Comparison of ENCODE assay signal across 8 cellular contexts in the genomic region with DNA sequence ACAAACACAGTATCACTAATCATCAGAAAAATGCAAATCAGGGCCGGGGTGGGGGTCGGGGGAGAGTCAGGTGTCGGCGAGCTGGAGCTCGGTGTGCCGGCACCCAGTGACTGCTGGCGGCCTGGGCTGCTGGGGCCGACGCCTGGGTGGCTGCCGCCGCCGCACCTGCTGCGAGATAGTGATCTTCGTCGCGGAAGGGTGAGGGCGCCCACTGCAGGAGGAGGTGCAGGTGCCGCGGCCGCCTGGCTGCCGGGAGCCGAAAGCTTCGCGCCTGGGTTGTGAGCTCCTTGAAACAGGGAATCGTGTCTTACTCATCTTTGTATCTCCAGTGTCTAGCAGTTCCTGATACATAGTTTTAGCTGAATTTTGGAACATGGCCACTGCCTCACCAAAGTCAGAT.
DNase-seq lines count a peak whose midpoint lies in the region; ATAC-seq, FAIRE-seq and TF ChIP-seq lines count a peak whose summit lies in the region.

No MANE protein-coding gene starts in this region.

- no peak overlapping the region for H2BK15ac ChIP-seq in mesenchymal stem cell (ENCODE audit: low read depth, poor library complexity, severe bottlenecking)

- DNase-seq in NT2/D1 (ENCODE audit: low read depth, low spot score) (peak; percentile 16), astrocyte (ENCODE audit: low read depth) (no peak), mesenchymal stem cell (no peak), urothelium cell line (ENCODE audit: low spot score) (peak; percentile 26), pons (ENCODE audit: low spot score) (no peak)

- H2BK120ac ChIP-seq in mesenchymal stem cell (ENCODE audit: low read depth, low read length) = no peak overlapping the region

- H3K4me3 Mint-ChIP-seq in astrocyte (ENCODE audit: unreplicated experiment) = no peak overlapping the region

- no peak for FAIRE-seq in astrocyte (lab: Jason Lieb, UNC)
- FAIRE-seq in urothelium cell line (lab: Jason Lieb, UNC) = no peak

- H2AFZ ChIP-seq in ACC112 (ENCODE audit: low read length, unreplicated experiment) = peak overlapping the region; percentile 44
- H2AFZ ChIP-seq in astrocyte (ENCODE audit: low read depth, low read length) = peak overlapping the region; percentile 29
- H2AFZ ChIP-seq in mesenchymal stem cell (ENCODE audit: low read depth, low read length) = peak overlapping the region; percentile 53

- TF ChIP-seq CTCF in astrocyte (IDR thresholded peaks at IDR 0.05; ENCODE audit: insufficient read depth, low read depth, low read length) = no peak

- no peaks in the 10 kb centered on the region for H3K79me1 ChIP-seq in mesenchymal stem cell (replicated peaks; ENCODE audit: low read length, poor library complexity, severe bottlenecking)

- no peaks in the 10 kb centered on the region for H3K4me1 Mint-ChIP-seq in astrocyte (ENCODE audit: low read depth, unreplicated experiment)

- H3K36me3 Mint-ChIP-seq in astrocyte (ENCODE audit: low read depth, unreplicated experiment) = no peaks in the 10 kb centered on the region

- H2AK5ac ChIP-seq in mesenchymal stem cell (ENCODE audit: low read length, severe bottlenecking) = no peak overlapping the region

- H3K79me2 ChIP-seq in ACC112 (ENCODE audit: control insufficient read depth, insufficient read depth, low read length, unreplicated experiment) (no peaks in the 10 kb centered on the region), astrocyte (ENCODE audit: insufficient read depth, low read length) (no peaks in the 10 kb centered on the region)

- peaks cover 4% of the 10 kb centered on the region for H3K9me3 Mint-ChIP-seq in astrocyte (ENCODE audit: unreplicated experiment)

- H3K18ac ChIP-seq in mesenchymal stem cell (ENCODE audit: low read depth in 1 of 2, low read length in 2 of 2) = no peak overlapping the region

- no peak overlapping the region for H3K27ac Mint-ChIP-seq in astrocyte (ENCODE audit: unreplicated experiment)

- H3K4me1 ChIP-seq in ACC112 (ENCODE audit: control insufficient read depth, insufficient read depth, low read length, unreplicated experiment) (no peaks in the 10 kb centered on the region), NT2/D1 (ENCODE audit: insufficient read depth, insufficient read length) (no peaks in the 10 kb centered on the region), astrocyte (ENCODE audit: insufficient read depth, low read length) (no peaks in the 10 kb centered on the region), mesenchymal stem cell (ENCODE audit: control insufficient read depth, insufficient read depth, low read depth, low read length) (peaks cover 3% of the 10 kb centered on the region)

- H3K9ac ChIP-seq in NT2/D1 (ENCODE audit: insufficient read length, low read depth) (no peak overlapping the region), astrocyte (ENCODE audit: low read length) (no peak overlapping the region), mesenchymal stem cell (ENCODE audit: low read length) (no peak overlapping the region)

- H3K4me2 ChIP-seq in astrocyte (ENCODE audit: low read length) (no peak overlapping the region), mesenchymal stem cell (ENCODE audit: low read length, poor library complexity, severe bottlenecking) (peak overlapping the region; percentile 65)

- no peak overlapping the region for H3K14ac ChIP-seq in mesenchymal stem cell (ENCODE audit: low read length in 2 of 2)

- ATAC-seq in GM18868 (IDR thresholded peaks at IDR 0.05; ENCODE audit: unreplicated experiment) = peak; percentile 96
- peak; percentile 85 for ATAC-seq in HG02970 (IDR thresholded peaks at IDR 0.05; ENCODE audit: low FRiP score, unreplicated experiment)

- no peak overlapping the region for H2BK5ac ChIP-seq in mesenchymal stem cell (ENCODE audit: low read depth, low read length, poor library complexity, severe bottlenecking)

- no peak overlapping the region for H4K91ac ChIP-seq in mesenchymal stem cell (ENCODE audit: low read length)

- no peaks in the 10 kb centered on the region for H3K36me3 ChIP-seq in ACC112 (ENCODE audit: insufficient read depth, low read length)
- H3K36me3 ChIP-seq in NT2/D1 (ENCODE audit: insufficient read depth, insufficient read length, low read length) = no peaks in the 10 kb centered on the region
- no peaks in the 10 kb centered on the region for H3K36me3 ChIP-seq in astrocyte (ENCODE audit: insufficient read depth, low read length)
- no peaks in the 10 kb centered on the region for H3K36me3 ChIP-seq in mesenchymal stem cell (ENCODE audit: control insufficient read depth in 1 of 2, insufficient read depth in 2 of 2, low read depth in 1 of 2, low read length in 2 of 2)

- peak overlapping the region in 1 of 2 experiments; percentile 9 for H3K23ac ChIP-seq in mesenchymal stem cell (ENCODE audit: low read length in 2 of 2)

- no peak overlapping the region for H4K8ac ChIP-seq in mesenchymal stem cell (ENCODE audit: low read length)

- no peak overlapping the region for H3K4ac ChIP-seq in mesenchymal stem cell (ENCODE audit: low read depth in 1 of 2, low read length in 2 of 2)

- peaks cover 22% of the 10 kb centered on the region for H3K27me3 Mint-ChIP-seq in astrocyte (ENCODE audit: low read depth, unreplicated experiment)

- no peak overlapping the region for H2BK12ac ChIP-seq in mesenchymal stem cell (ENCODE audit: low read length in 2 of 2)

- no peaks in the 10 kb centered on the region for H3K9me3 ChIP-seq in NT2/D1 (ENCODE audit: insufficient read depth, low read length)
- H3K9me3 ChIP-seq in astrocyte (ENCODE audit: insufficient read depth, low read depth, low read length) = no peaks in the 10 kb centered on the region
- H3K9me3 ChIP-seq in mesenchymal stem cell (ENCODE audit: control insufficient read depth, low read length) = no peaks in the 10 kb centered on the region

- H4K20me1 ChIP-seq in astrocyte (ENCODE audit: insufficient read depth, low read length) = no peaks in the 10 kb centered on the region

- no peak overlapping the region for H3K27ac ChIP-seq in ACC112 (ENCODE audit: low read depth, low read length)
- no peak overlapping the region for H3K27ac ChIP-seq in astrocyte (ENCODE audit: low read depth, low read length)
- H3K27ac ChIP-seq in mesenchymal stem cell (ENCODE audit: low read length, poor library complexity, severe bottlenecking) = no peak overlapping the region

- H3K27me3 ChIP-seq in ACC112 (ENCODE audit: insufficient read depth, low read length) (peaks cover 8% of the 10 kb centered on the region; the same call in 1 of the 2 replicates), NT2/D1 (ENCODE audit: insufficient read depth, insufficient read length) (peaks cover 28% of the 10 kb centered on the region), astrocyte (ENCODE audit: insufficient read depth, low read length) (peaks cover 9% of the 10 kb centered on the region), mesenchymal stem cell (ENCODE audit: control insufficient read depth in 1 of 2, insufficient read depth in 1 of 2, low read length in 2 of 2) (peaks cover 0 to 16% of the 10 kb centered on the region in 2 experiments)

- peak overlapping the region; percentile 51; the same call in 1 of the 2 replicates for H3K4me3 ChIP-seq in ACC112 (ENCODE audit: low read depth, low read length)
- no peak overlapping the region for H3K4me3 ChIP-seq in NT2/D1 (ENCODE audit: insufficient read length, low read depth)
- no peak overlapping the region for H3K4me3 ChIP-seq in astrocyte (ENCODE audit: insufficient read depth, low read depth, low read length)
- peak overlapping the region; percentile 7 to 43 for H3K4me3 ChIP-seq in mesenchymal stem cell (ENCODE audit: insufficient read depth in 1 of 2, low read depth in 1 of 2, low read length in 2 of 2)

- 15% methylated on average over 20 of the region's 25 CpGs for WGBS in mesenchymal stem cell

Comparison
In these comparisons a context has a peak if more than half of its experiments do, and no peak if none do; other contexts are left out.
1. H3K4me3 ChIP-seq: peak in ACC112 (single experiment) and mesenchymal stem cell (2 of 2); none in NT2/D1 (single experiment) and astrocyte (single experiment).
2. DNase-seq: peak in NT2/D1 (single experiment) and urothelium cell line (single experiment); none in astrocyte (single experiment), mesenchymal stem cell (single experiment) and pons (single experiment).
3. Peak in every context shown above with its lines, with median percentiles within 50 percentile points of each other: H2AFZ ChIP-seq.